8 cellular contexts compared by ENCODE assay signal in genomic region chr6:26568601-26569432, GRCh38. TPM values are rescaled to one million over a fixed set of nuclear protein-coding genes. Genes with fewer than 3 reads are reported as not detected.
A peak's percentile ranks its signal among the peaks of the same experiment; 100 is the strongest.
DNase-seq lines count a peak whose midpoint lies in the region; ATAC-seq and TF ChIP-seq lines count a peak whose summit lies in the region.

No MANE protein-coding gene starts in this region.

- H3K27ac Mint-ChIP-seq in chondrocyte (ENCODE audit: unreplicated experiment), result peak overlapping the region; percentile 91

- intact Hi-C loops in A673 (cut with micrococcal nuclease; ENCODE audit: unreplicated experiment), result loop anchor here (1.0 to 2.0 kb wide), 3 partner anchors 14 to 228 kb away; no protein-coding TSS in a partner anchor

- POLR2A ChIA-PET in A673 (lab: Charles Lee; ENCODE audit: low non-redundant PET), result interaction anchor here (0.5 to 0.6 kb wide), 4 partner anchors 8 to 268 kb away, joined by 3 to 5 read pairs (median 3); no protein-coding TSS in a partner anchor

- no peaks in the 10 kb centered on the region for H3K27me3 Mint-ChIP-seq in chondrocyte (ENCODE audit: low read depth)

- H3K36me3 Mint-ChIP-seq in chondrocyte (ENCODE audit: low read depth), result no peaks in the 10 kb centered on the region

- peak overlapping the region; percentile 55 for H3K27ac ChIP-seq in A673 (ENCODE audit: low read depth, low read length, poor library complexity, severe bottlenecking)

- DNase-seq in A673 (ENCODE audit: low spot score) (peak; percentile 93), NCI-H446 treated with DMSO at 0.1 percent for 48 hours (lab: John Stamatoyannopoulos, UW) (peak; percentile 81), chondrocyte (ENCODE audit: low spot score) (no peak), kidney glomerular epithelial cell (lab: John Stamatoyannopoulos, UW) (peak; percentile 76)
- peak; percentile 97 to 100 for DNase-seq in stimulated activated CD4-positive, alpha-beta T cell treated with anti-CD3 and anti-CD28 coated beads, Interleukin-1b, Interleukin-23, amount 100 ng/mL, for 1 hour (ENCODE audit: low read depth in 2 of 2)

- CTCF ChIA-PET in A673 (lab: Charles Lee), result interaction anchor here (0.6 to 1.5 kb wide), 5 partner anchors 12 to 227 kb away, joined by 4 to 7 read pairs (median 5); no protein-coding TSS in a partner anchor

- ATAC-seq in GM18867 (IDR thresholded peaks at IDR 0.05; ENCODE audit: unreplicated experiment) (peak; percentile 74), HG03354 (IDR thresholded peaks at IDR 0.05; ENCODE audit: poor library complexity, severe bottlenecking, unreplicated experiment) (peak; percentile 73)
- peak; percentile 80 to 82 for ATAC-seq in activated CD4-positive, CD25-positive, alpha-beta regulatory T cell treated with anti-CD3 and anti-CD28 coated beads, Interleukin-2, amount 50 U/mL, for 24 hours

- TF ChIP-seq CTCF in A673 (conservative IDR thresholded peaks at IDR 0.05; ENCODE audit: low read depth, low read length), result peak; percentile 47
- peak; percentile 75 for TF ChIP-seq CTCF in chondrocyte (IDR thresholded peaks at IDR 0.05)

- H3K36me3 ChIP-seq in A673 (ENCODE audit: insufficient read depth, low read length, poor library complexity, severe bottlenecking), result no peaks in the 10 kb centered on the region

- peaks cover 3% of the 10 kb centered on the region for H3K4me1 ChIP-seq in A673 (ENCODE audit: insufficient read depth, low read length, poor library complexity, severe bottlenecking)

- H3K9me3 ChIP-seq in A673 (ENCODE audit: low read depth, low read length, poor library complexity, severe bottlenecking), result no peaks in the 10 kb centered on the region

- H3K4me3 ChIP-seq in A673 (ENCODE audit: low read depth, low read length, poor library complexity, severe bottlenecking), result peak overlapping the region; percentile 66

- no TSS peak for BruUV-seq in A673 (replicated peaks; lab: Mats Ljungman, UMichigan)

- peak overlapping the region; percentile 97 for H3K4me3 Mint-ChIP-seq in chondrocyte (ENCODE audit: unreplicated experiment)

- H3K9me3 Mint-ChIP-seq in chondrocyte (ENCODE audit: low read depth), result no peaks in the 10 kb centered on the region

- no peaks in the 10 kb centered on the region for H3K27me3 ChIP-seq in A673 (replicated peaks; ENCODE audit: insufficient read depth, low read depth, low read length, poor library complexity)

- peaks cover 21% of the 10 kb centered on the region for H3K4me1 Mint-ChIP-seq in chondrocyte (ENCODE audit: low read depth)

RNA-seq across cellular contexts. Expression of gene ABT1, which starts 27.9 kb away (rescaled TPM):
- total RNA-seq in A673 (2021), result 17.4 and 18.1 TPM in 2 replicates
- total RNA-seq in chondrocyte, result 9.7 to 11.4 TPM (median 10.1 TPM) in 3 replicates

RNA-seq across cellular contexts. Expression of gene HMGN4, which starts 30.7 kb away (rescaled TPM):
- 55.9 and 58.6 TPM in 2 replicates for total RNA-seq in A673 (2021)
- 44.7 to 50.1 TPM (median 47.3 TPM) in 3 replicates for total RNA-seq in chondrocyte
